Comparison of ENCODE assay signal across 13 cellular contexts in genomic region chr14:63857467-63858030, GRCh38. TPM values are rescaled to one million over a fixed set of nuclear protein-coding genes. Genes with fewer than 3 reads are reported as not detected.
DNase-seq lines count a peak whose midpoint lies in the region; ATAC-seq and FAIRE-seq lines count a peak whose summit lies in the region.
"Had no signal": no experiment of that assay in that cellular context is flagged by ENCODE, and none has a peak within 500 bp of the region (broad histone marks: within the 10 kb centered on the region; RNA-seq: fewer than 3 reads in every experiment).

No MANE protein-coding gene starts in this region.

- no peaks in the 10 kb centered on the region for H3K27me3 ChIP-seq in MG63
- H3K27me3 ChIP-seq: BLaER1 had no signal

- FAIRE-seq in HTR-8/SVneo (lab: Jason Lieb, UNC): peak; percentile 95

- no peaks in the 10 kb centered on the region for H3K9me3 ChIP-seq in MG63
- H3K9me3 ChIP-seq: BLaER1, lower lobe of right lung had no signal

- H3K36me3 ChIP-seq in MG63: no peaks in the 10 kb centered on the region
- H3K36me3 ChIP-seq: BLaER1, lower lobe of right lung had no signal

- H3K4me1 Mint-ChIP-seq in activated T-cell treated with anti-CD3 and anti-CD28 coated beads, Interleukin-2, amount 50 U/mL, for 72 hours (ENCODE audit: low read depth): peaks cover 56% of the 10 kb centered on the region

- H3K36me3 Mint-ChIP-seq in activated T-cell treated with anti-CD3 and anti-CD28 coated beads, Interleukin-2, amount 50 U/mL, for 72 hours (ENCODE audit: insufficient read depth in 2 of 2): peaks cover 2 to 6% of the 10 kb centered on the region in 2 donors

- no peak overlapping the region for H3K4me3 ChIP-seq in MG63
- H3K4me3 ChIP-seq: BLaER1, coronary artery, lower lobe of right lung had no signal

- peak overlapping the region; percentile 18 to 51 for H3K4me3 Mint-ChIP-seq in activated T-cell treated with anti-CD3 and anti-CD28 coated beads, Interleukin-2, amount 50 U/mL, for 72 hours

- peak; percentile 31 to 35 for ATAC-seq in activated T-cell treated with anti-CD3 and anti-CD28 coated beads, Interleukin-2, amount 50 U/mL, for 72 hours (replicated peaks in 1 of 2)
- ATAC-seq: lower lobe of right lung had no signal

- peak overlapping the region; percentile 97 for H3K27ac Mint-ChIP-seq in activated T-cell treated with anti-CD3 and anti-CD28 coated beads, Interleukin-2, amount 50 U/mL, for 72 hours

- DNase-seq in activated T-cell treated with anti-CD3 and anti-CD28 coated beads for 4 hours: peak; percentile 24
- no peak for DNase-seq in activated T-cell treated with anti-CD3 and anti-CD28 coated beads, Interleukin-2, amount 50 U/mL, for 48 hours
- DNase-seq in HTR-8/SVneo (ENCODE audit: insufficient read length, low spot score): no peak
- peak; percentile 23 to 30 for DNase-seq in activated T-cell treated with anti-CD3 and anti-CD28 coated beads, Interleukin-2, amount 50 U/mL, for 72 hours
- DNase-seq in myocyte (ENCODE audit: low read depth): peak; percentile 82
- no peak for DNase-seq in SHP77 (lab: John Stamatoyannopoulos, UW)
- DNase-seq in MG63: no peak
- DNase-seq in NCI-H2029 treated with DMSO at 0.1 percent for 48 hours (lab: John Stamatoyannopoulos, UW): no peak
- DNase-seq: glutamatergic neuron, lower lobe of right lung, NCI-H2029 had no signal

- peaks cover 9% of the 10 kb centered on the region for H3K27me3 Mint-ChIP-seq in activated T-cell treated with anti-CD3 and anti-CD28 coated beads, Interleukin-2, amount 50 U/mL, for 72 hours (ENCODE audit: low read depth)

- H3K9me3 Mint-ChIP-seq in activated T-cell treated with anti-CD3 and anti-CD28 coated beads, Interleukin-2, amount 50 U/mL, for 72 hours: no peaks in the 10 kb centered on the region

RNA-seq across cellular contexts. Expression of gene SYNE2, which starts 4.7 kb away (rescaled TPM):
- 10 to 100 TPM; 32.3 to 48.8 TPM for total RNA-seq in activated T-cell treated with anti-CD3 and anti-CD28 coated beads, Interleukin-2, amount 50 U/mL, for 72 hours
- 11.9 and 14.8 TPM in 2 replicates for total RNA-seq in myocyte
- polyA plus RNA-seq in myocyte (2012): 1.4 TPM
- total RNA-seq in MG63 (2014; rRNA removed; shearing (Covaris generic); ENCODE audit: low replicate concordance): 2.6 and 8.2 TPM in 2 replicates

Comparison
In these comparisons a context has a peak if more than half of its experiments do, and no peak if none do; other contexts are left out.
1. DNase-seq: peak in activated T-cell treated with anti-CD3 and anti-CD28 coated beads for 4 hours (single experiment), activated T-cell treated with anti-CD3 and anti-CD28 coated beads, Interleukin-2, amount 50 U/mL, for 72 hours (2 of 2) and myocyte (single experiment); none in activated T-cell treated with anti-CD3 and anti-CD28 coated beads, Interleukin-2, amount 50 U/mL, for 48 hours (0 of 2), HTR-8/SVneo (single experiment), SHP77 (0 of 2), MG63 (single experiment) and NCI-H2029 treated with DMSO at 0.1 percent for 48 hours (single experiment).